In the genomic region with DNA sequence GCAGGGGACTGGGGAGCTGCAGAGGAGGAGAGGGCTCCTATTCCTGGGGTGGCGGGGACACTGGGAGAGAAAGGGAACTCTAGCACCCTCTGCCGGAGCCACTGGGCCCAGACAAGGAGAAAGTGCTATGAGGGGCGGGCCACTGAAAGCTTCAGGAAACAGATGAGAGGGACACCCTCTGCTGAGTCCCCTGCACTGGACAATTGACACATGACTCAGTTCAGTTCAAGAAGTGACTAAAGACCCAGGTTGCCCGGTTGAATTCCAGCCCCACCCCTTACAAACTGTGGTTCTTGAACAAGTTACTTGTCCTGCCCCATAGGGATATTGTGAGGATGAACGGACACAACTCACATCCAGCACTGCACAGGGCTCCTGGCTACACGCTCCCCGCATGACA, we compare ENCODE assay signal across 8 cellular contexts. TPM values are rescaled to one million over a fixed set of nuclear protein-coding genes. Genes with fewer than 3 reads are reported as not detected.
A peak's percentile ranks its signal among the peaks of the same experiment; 100 is the strongest.
DNase-seq lines count a peak whose midpoint lies in the region; ATAC-seq and TF ChIP-seq lines count a peak whose summit lies in the region.

No MANE protein-coding gene starts in this region.

- no peak for ATAC-seq in activated CD4-positive, CD25-positive, alpha-beta regulatory T cell treated with anti-CD3 and anti-CD28 coated beads, Interleukin-2, amount 50 U/mL, for 24 hours

- TF ChIP-seq CTCF in colonic mucosa (IDR thresholded peaks at IDR 0.05), result peak; percentile 24
- peak; percentile 65 for TF ChIP-seq CTCF in neutrophil (IDR thresholded peaks at IDR 0.05)
- no peak for TF ChIP-seq CTCF in coronary artery (IDR thresholded peaks at IDR 0.05)

- H3K9me3 ChIP-seq in colonic mucosa (no peaks in the 10 kb centered on the region), neutrophil (no peaks in the 10 kb centered on the region)

- H3K36me3 ChIP-seq in colonic mucosa (no peaks in the 10 kb centered on the region), neutrophil (no peaks in the 10 kb centered on the region)

- DNase-seq in stimulated activated CD4-positive, alpha-beta T cell treated with anti-CD3 and anti-CD28 coated beads, Interleukin-15, amount 100 ng/mL, for 48 hours (ENCODE audit: low read depth in 2 of 2), result peak; percentile 11 to 24
- DNase-seq in stimulated activated CD4-positive, alpha-beta T cell treated with anti-CD3 and anti-CD28 coated beads, Interleukin-4, amount 100 ng/mL, for 4 hours, result no peak
- DNase-seq in NCI-H82 (lab: John Stamatoyannopoulos, UW) (peak; percentile 69), colonic mucosa (no peak), coronary artery (ENCODE audit: low spot score) (no peak), NCI-H1048 (lab: John Stamatoyannopoulos, UW) (no peak)

- H3K27me3 ChIP-seq in colonic mucosa (no peaks in the 10 kb centered on the region), neutrophil (no peaks in the 10 kb centered on the region)

- no peak overlapping the region for H3K27ac ChIP-seq in colonic mucosa
- H3K27ac ChIP-seq in neutrophil, result no peak overlapping the region
- H3K27ac ChIP-seq in coronary artery, result no peak overlapping the region

- intact Hi-C loops in colonic mucosa (cut with DNase I), result loop anchor here (10.0 kb wide), 1 partner anchor 289 kb away; no protein-coding TSS in a partner anchor

- H3K4me1 ChIP-seq in colonic mucosa, result no peaks in the 10 kb centered on the region
- peaks cover 15 to 20% of the 10 kb centered on the region in 2 experiments for H3K4me1 ChIP-seq in neutrophil (ENCODE audit: control insufficient read depth in 1 of 2, insufficient read depth in 1 of 2, low read depth in 1 of 2, low read length in 1 of 2)

- H3K9ac ChIP-seq in colonic mucosa (ENCODE audit: low read depth in 2 of 2, low read length in 2 of 2), result no peak overlapping the region

- no peak overlapping the region for H3K4me3 ChIP-seq in colonic mucosa
- H3K4me3 ChIP-seq in neutrophil (ENCODE audit: low read depth in 1 of 2, low read length in 1 of 2), result no peak overlapping the region
- no peak overlapping the region for H3K4me3 ChIP-seq in coronary artery

RNA-seq across cellular contexts. Expression of a gene that starts 5.0 kb away (rescaled TPM):
- total RNA-seq in colonic mucosa, result not detected

RNA-seq across cellular contexts. Expression of a gene that starts 51.8 kb away (rescaled TPM):
- under 1 TPM; 0.07 to 0.35 TPM for total RNA-seq in colonic mucosa

Comparison
In these comparisons a context has a peak if more than half of its experiments do, and no peak if none do; other contexts are left out.
1. DNase-seq: peak in stimulated activated CD4-positive, alpha-beta T cell treated with anti-CD3 and anti-CD28 coated beads, Interleukin-15, amount 100 ng/mL, for 48 hours (2 of 2) and NCI-H82 (single experiment); none in stimulated activated CD4-positive, alpha-beta T cell treated with anti-CD3 and anti-CD28 coated beads, Interleukin-4, amount 100 ng/mL, for 4 hours (0 of 2), colonic mucosa (single experiment), coronary artery (single experiment) and NCI-H1048 (single experiment).